1 cellular context compared by ENCODE assay signal in the genomic region with DNA sequence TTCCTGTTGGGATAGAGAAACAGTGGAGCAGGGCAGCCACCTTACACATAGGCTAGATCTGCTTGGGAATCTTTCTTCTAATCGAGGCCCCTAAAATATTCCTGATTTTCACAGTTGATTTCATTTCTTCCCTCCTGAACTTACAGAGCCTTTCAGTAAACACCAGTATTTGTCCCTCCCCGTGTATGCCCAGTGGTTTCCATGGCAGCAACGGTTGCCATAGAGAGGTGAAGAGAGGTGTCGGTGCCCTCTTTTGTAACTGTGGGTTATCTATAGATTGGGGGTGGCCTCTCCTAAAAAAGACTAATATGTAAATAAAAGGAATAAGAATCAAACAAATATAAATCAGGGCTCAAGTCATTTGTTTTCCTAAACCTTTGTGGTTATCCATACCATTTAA.
TF ChIP-seq lines count a peak whose summit lies in the region.

No MANE protein-coding gene starts in this region.

TF ChIP-seq in HepG2, 621 proteins besides CTCF, POLR2A, EP300 and RAD21 (continued from another document):
- TF ChIP-seq THYN1 (CRISPR knock-in tag; IDR thresholded peaks at IDR 0.05; ENCODE audit: borderline replicate concordance, low read depth) = no peak
- TF ChIP-seq, protein P1, sequence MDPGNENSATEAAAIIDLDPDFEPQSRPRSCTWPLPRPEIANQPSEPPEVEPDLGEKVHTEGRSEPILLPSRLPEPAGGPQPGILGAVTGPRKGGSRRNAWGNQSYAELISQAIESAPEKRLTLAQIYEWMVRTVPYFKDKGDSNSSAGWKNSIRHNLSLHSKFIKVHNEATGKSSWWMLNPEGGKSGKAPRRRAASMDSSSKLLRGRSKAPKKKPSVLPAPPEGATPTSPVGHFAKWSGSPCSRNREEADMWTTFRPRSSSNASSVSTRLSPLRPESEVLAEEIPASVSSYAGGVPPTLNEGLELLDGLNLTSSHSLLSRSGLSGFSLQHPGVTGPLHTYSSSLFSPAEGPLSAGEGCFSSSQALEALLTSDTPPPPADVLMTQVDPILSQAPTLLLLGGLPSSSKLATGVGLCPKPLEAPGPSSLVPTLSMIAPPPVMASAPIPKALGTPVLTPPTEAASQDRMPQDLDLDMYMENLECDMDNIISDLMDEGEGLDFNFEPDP (CRISPR knock-in tag; conservative IDR thresholded peaks at IDR 0.05) = no peak
- TF ChIP-seq TBL1XR1 (IDR thresholded peaks at IDR 0.05; ENCODE audit: borderline replicate concordance, low read length, partially characterized antibody) = no peak
- TF ChIP-seq, protein P2, sequence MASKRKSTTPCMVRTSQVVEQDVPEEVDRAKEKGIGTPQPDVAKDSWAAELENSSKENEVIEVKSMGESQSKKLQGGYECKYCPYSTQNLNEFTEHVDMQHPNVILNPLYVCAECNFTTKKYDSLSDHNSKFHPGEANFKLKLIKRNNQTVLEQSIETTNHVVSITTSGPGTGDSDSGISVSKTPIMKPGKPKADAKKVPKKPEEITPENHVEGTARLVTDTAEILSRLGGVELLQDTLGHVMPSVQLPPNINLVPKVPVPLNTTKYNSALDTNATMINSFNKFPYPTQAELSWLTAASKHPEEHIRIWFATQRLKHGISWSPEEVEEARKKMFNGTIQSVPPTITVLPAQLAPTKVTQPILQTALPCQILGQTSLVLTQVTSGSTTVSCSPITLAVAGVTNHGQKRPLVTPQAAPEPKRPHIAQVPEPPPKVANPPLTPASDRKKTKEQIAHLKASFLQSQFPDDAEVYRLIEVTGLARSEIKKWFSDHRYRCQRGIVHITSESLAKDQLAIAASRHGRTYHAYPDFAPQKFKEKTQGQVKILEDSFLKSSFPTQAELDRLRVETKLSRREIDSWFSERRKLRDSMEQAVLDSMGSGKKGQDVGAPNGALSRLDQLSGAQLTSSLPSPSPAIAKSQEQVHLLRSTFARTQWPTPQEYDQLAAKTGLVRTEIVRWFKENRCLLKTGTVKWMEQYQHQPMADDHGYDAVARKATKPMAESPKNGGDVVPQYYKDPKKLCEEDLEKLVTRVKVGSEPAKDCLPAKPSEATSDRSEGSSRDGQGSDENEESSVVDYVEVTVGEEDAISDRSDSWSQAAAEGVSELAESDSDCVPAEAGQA (IDR thresholded peaks at IDR 0.05; ENCODE audit: low read depth) = no peak
- TF ChIP-seq, protein P2 (CRISPR knock-in tag; IDR thresholded peaks at IDR 0.05; ENCODE audit: borderline replicate concordance) = no peak
- TF ChIP-seq FOXP1 (IDR thresholded peaks at IDR 0.05) = no peak
- no peak for TF ChIP-seq FOXP1 (CRISPR knock-in tag; IDR thresholded peaks at IDR 0.05)
